In the genomic region with DNA sequence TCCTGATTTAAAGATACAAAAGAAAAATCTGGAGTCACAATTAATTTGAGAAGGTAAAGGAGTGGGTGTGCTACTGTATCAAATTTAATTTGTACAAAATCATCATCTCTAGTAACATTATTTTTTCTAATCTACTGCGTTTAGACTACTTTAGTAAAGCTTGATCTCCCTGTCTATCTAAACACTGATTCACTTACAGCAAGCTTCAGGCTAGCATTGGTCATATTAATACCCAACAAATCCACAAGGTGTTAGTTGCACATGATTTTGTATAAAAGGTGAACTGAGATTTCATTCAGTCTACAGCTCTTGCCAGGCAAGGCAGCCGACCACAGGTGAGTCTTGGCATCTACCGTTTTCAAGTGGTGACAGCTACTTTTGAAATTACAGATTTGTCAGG, we compare ENCODE assay signal across 25 cellular contexts.
"Had no signal": no experiment of that assay in that cellular context is flagged by ENCODE, and none has a peak within 500 bp of the region (broad histone marks: within the 10 kb centered on the region; RNA-seq: fewer than 3 reads in every experiment).

A gene (plus strand): TSS at position 301 of the 400 bp plus-strand sequence. CDS start 889 bp downstream, outside the sequence.

- ATAC-seq: effector memory CD8-positive, alpha-beta T cell; esophagus mucosa; foreskin keratinocyte; gastrocnemius medialis; gastroesophageal sphincter; heart left ventricle; heart right ventricle had no signal

- H3K4me1 Mint-ChIP-seq: endodermal cell had no signal

- H3K27ac ChIP-seq: colonic mucosa, coronary artery, dorsolateral prefrontal cortex, epithelial cell of prostate, esophagus muscularis mucosa, esophagus squamous epithelium, foreskin keratinocyte, gastrocnemius medialis, gastroesophageal sphincter, heart left ventricle, heart right ventricle had no signal

- H3K27me3 Mint-ChIP-seq: dendritic cell treated with granulocyte-macrophage colony-stimulating factor and Interleukin-4, amounts not matched to agents 40 ng/mL and 50 ng/mL, for 4 days had no signal

- H3K4me3 Mint-ChIP-seq: dendritic cell treated with granulocyte-macrophage colony-stimulating factor and Interleukin-4, amounts not matched to agents 40 ng/mL and 50 ng/mL, for 4 days; effector memory CD8-positive, alpha-beta T cell; endodermal cell had no signal

- H3K27ac Mint-ChIP-seq: dendritic cell treated with granulocyte-macrophage colony-stimulating factor and Interleukin-4, amounts not matched to agents 40 ng/mL and 50 ng/mL, for 4 days; effector memory CD8-positive, alpha-beta T cell; endodermal cell had no signal

- DNase-seq: colonic mucosa; cortex of kidney; dermis blood vessel endothelial cell; dorsolateral prefrontal cortex; effector CD4-positive, alpha-beta T cell; effector CD8-positive, alpha-beta T cell; effector memory CD4-positive, alpha-beta T cell; effector memory CD8-positive, alpha-beta T cell; endodermal cell; erythroblast; esophagus squamous epithelium; foreskin fibroblast; foreskin keratinocyte; foreskin melanocyte; gastrocnemius medialis; glutamatergic neuron; head of caudate nucleus; heart left ventricle; heart right ventricle had no signal
